In the genomic region with DNA sequence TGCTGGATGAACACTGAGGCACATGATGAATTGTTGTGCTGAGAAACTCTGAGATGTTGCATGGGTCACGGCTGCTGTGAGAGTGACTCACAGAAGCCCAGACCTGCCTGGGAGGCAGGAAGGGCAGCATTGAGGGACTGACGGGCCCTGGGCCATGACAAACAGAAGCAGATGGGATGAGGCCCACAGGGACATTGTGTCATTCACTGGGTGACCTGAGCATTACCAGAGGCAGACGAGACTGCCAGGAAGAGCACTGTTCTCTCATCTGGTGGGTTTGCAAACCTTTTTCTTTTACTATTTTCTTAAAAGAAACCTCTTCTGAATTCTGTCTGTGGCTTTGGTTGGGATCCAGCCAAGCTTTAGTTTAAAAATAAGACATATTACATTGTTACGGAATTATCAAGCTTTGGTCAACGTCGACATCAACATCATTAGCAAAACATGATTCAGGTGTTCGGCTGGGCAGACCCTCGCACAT, we compare ENCODE assay signal across 9 cellular contexts.
A peak's percentile ranks its signal among the peaks of the same experiment; 100 is the strongest.
DNase-seq lines count a peak whose midpoint lies in the region; ATAC-seq, FAIRE-seq and TF ChIP-seq lines count a peak whose summit lies in the region.
"Had no signal": no experiment of that assay in that cellular context is flagged by ENCODE, and none has a peak within 500 bp of the region (broad histone marks: within the 10 kb centered on the region; RNA-seq: fewer than 3 reads in every experiment).

No MANE protein-coding gene starts in this region.

- no peak for ATAC-seq in HG02678 (IDR thresholded peaks at IDR 0.05; ENCODE audit: unreplicated experiment)
- ATAC-seq in HG03280 (IDR thresholded peaks at IDR 0.05; ENCODE audit: unreplicated experiment), result no peak

- H3K4me3 ChIP-seq in SJCRH30 (peak overlapping the region; percentile 6; the same call in 1 of the 2 replicates), foreskin fibroblast (ENCODE audit: low read depth in 1 of 2, low read length in 2 of 2) (no peak overlapping the region)

- no peaks in the 10 kb centered on the region for H3K4me1 Mint-ChIP-seq in immature natural killer cell

- H3K4me1 ChIP-seq in SJCRH30, result peaks cover 59% of the 10 kb centered on the region

- H3K36me3 ChIP-seq in SJCRH30, result no peaks in the 10 kb centered on the region

- no peak for TF ChIP-seq CTCF in foreskin fibroblast (IDR thresholded peaks at IDR 0.05; ENCODE audit: low read depth, low read length)
- TF ChIP-seq CTCF in D721Med (IDR thresholded peaks at IDR 0.05; ENCODE audit: insufficient read depth, missing control alignments), result no peak

- no peak for FAIRE-seq in D721Med (lab: Jason Lieb, UNC)

- H3K9me3 ChIP-seq in SJCRH30 (replicated peaks), result no peaks in the 10 kb centered on the region

- no peaks in the 10 kb centered on the region for H3K9me3 Mint-ChIP-seq in immature natural killer cell

- peak overlapping the region; percentile 76 for H3K27ac ChIP-seq in SJCRH30

- H3K4me3 Mint-ChIP-seq in immature natural killer cell, result no peak overlapping the region

- H3K27me3 Mint-ChIP-seq in immature natural killer cell (ENCODE audit: low read depth in 3 of 3), result peaks cover 0 to 3% (median 1%) of the 10 kb centered on the region in 3 donors

- DNase-seq in GM04504 (ENCODE audit: low read depth), result peak; percentile 89
- DNase-seq in SJCRH30, result peak; percentile 92 to 96
- peak; percentile 97 for DNase-seq in foreskin fibroblast
- DNase-seq in pons (ENCODE audit: low spot score), result peak; percentile 46
- no peak for DNase-seq in immature natural killer cell
- DNase-seq in D721Med (ENCODE audit: insufficient read length, low spot score), result no peak
- DNase-seq: activated naive CD4-positive, alpha-beta T cell had no signal

- no peaks in the 10 kb centered on the region for H3K27me3 ChIP-seq in SJCRH30

- H3K27ac Mint-ChIP-seq in immature natural killer cell, result no peak overlapping the region

- H3K36me3 Mint-ChIP-seq in immature natural killer cell, result no peaks in the 10 kb centered on the region

Comparison
In these comparisons a context has a peak if more than half of its experiments do, and no peak if none do; other contexts are left out.
1. DNase-seq: peak in GM04504 (single experiment), SJCRH30 (2 of 2), foreskin fibroblast (2 of 2) and pons (single experiment); none in immature natural killer cell (0 of 3) and D721Med (single experiment).